ENCODE assay signal across 20 cellular contexts in the genomic region with DNA sequence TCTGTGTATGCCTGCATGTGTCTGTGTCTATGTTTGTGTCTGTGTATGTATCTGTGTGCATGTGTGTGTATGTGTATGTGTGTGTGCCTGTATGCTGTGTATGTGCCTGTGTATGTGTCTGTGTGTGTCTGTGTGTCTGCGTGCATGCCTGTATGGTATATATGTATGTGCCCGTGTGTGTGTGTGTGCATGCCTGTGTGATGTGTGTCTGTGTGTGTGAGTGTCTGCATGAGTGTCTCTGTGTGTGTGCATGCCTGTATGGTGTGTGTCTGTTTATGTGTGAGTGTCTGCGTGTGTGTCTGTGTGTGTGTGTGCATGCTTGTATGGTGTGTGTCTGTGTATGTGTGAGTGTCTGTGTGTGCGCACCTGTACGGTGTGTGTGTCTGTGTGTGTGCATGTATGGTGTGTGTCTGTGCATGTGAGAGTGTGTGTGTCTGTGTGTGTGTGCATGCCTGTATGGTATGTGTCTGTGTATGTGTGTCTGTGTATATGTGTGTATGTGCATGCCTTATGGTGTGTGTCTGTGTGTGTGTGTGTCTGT.
"Had no signal": no experiment of that assay in that cellular context is flagged by ENCODE, and none has a peak within 500 bp of the region (broad histone marks: within the 10 kb centered on the region; RNA-seq: fewer than 3 reads in every experiment).

No MANE protein-coding gene starts in this region.

- H3K27ac ChIP-seq: adrenal gland, epithelial cell of prostate, gastroesophageal sphincter, sigmoid colon, thyroid gland had no signal

- H3K27me3 ChIP-seq: adrenal gland, gastroesophageal sphincter, sigmoid colon, thyroid gland had no signal

- H3K36me3 ChIP-seq: adrenal gland, gastroesophageal sphincter, sigmoid colon, thyroid gland had no signal

- H3K27me3 Mint-ChIP-seq: activated naive CD8-positive, alpha-beta T cell; activated T-cell treated with anti-CD3 and anti-CD28 coated beads, Interleukin-2, amount 50 U/mL, for 24 hours had no signal

- FAIRE-seq: astrocyte had no signal

- H3K4me3 Mint-ChIP-seq: activated naive CD8-positive, alpha-beta T cell; activated T-cell treated with anti-CD3 and anti-CD28 coated beads, Interleukin-2, amount 50 U/mL, for 24 hours; T-helper 1 cell treated with Interleukin-12 subunit alpha and Interleukin-12 subunit beta and Interleukin-4 antibody, amounts not matched to agents 30 μg/mL and 1 μg/mL, for 36 hours; WTC11 had no signal

- H3K4me3 ChIP-seq: adrenal gland, gastroesophageal sphincter, sigmoid colon, smooth muscle cell, thyroid gland had no signal

- H3K4me1 ChIP-seq: adrenal gland, gastroesophageal sphincter, sigmoid colon, thyroid gland had no signal

- DNase-seq: activated CD8-positive, alpha-beta memory T cell treated with anti-CD3 and anti-CD28 coated beads, Interleukin-2, amount 50 U/mL, for 4 hours; activated naive CD4-positive, alpha-beta T cell; activated T-cell treated with anti-CD3 and anti-CD28 coated beads, Interleukin-2, amount 50 U/mL, for 24 hours; cerebellar nuclear complex; hypothalamus; sigmoid colon; stimulated activated CD4-positive, alpha-beta T cell treated with anti-CD3 and anti-CD28 coated beads, Interleukin-15, amount 100 ng/mL, for 24 hours; stimulated activated naive CD4-positive, alpha-beta T cell treated with Interleukin-2 at 50 U/mL for 16 hours; substantia nigra; T1000; thyroid gland had no signal

- H3K27ac Mint-ChIP-seq: activated naive CD8-positive, alpha-beta T cell; activated T-cell treated with anti-CD3 and anti-CD28 coated beads, Interleukin-2, amount 50 U/mL, for 24 hours; activated T-helper 2 cell treated with anti-CD3 and anti-CD28 coated beads, Interferon-gamma antibody, Interleukin-2, Interleukin-4, amounts not matched to agents 10 μg/mL and 5 μg/mL and 100 μg/mL, durations not matched to agents 14 hours and 24 hours and 36 hours; T-helper 1 cell treated with Interleukin-12 subunit alpha and Interleukin-12 subunit beta and Interleukin-4 antibody, amounts not matched to agents 30 μg/mL and 1 μg/mL, for 36 hours; WTC11 had no signal

- H3K36me3 Mint-ChIP-seq: activated naive CD8-positive, alpha-beta T cell; WTC11 had no signal

- H3K9me3 Mint-ChIP-seq: WTC11 had no signal

- H3K9me3 ChIP-seq: adrenal gland, sigmoid colon, thyroid gland had no signal

- ATAC-seq: gastroesophageal sphincter, WTC11 had no signal
